16 cellular contexts compared by ENCODE assay signal in genomic region chr2:241673797-241674725, GRCh38. TPM values are rescaled to one million over a fixed set of nuclear protein-coding genes. Genes with fewer than 3 reads are reported as not detected.
DNase-seq lines count a peak whose midpoint lies in the region; ATAC-seq and TF ChIP-seq lines count a peak whose summit lies in the region.
"Had no signal": no experiment of that assay in that cellular context is flagged by ENCODE, and none has a peak within 500 bp of the region (broad histone marks: within the 10 kb centered on the region; RNA-seq: fewer than 3 reads in every experiment).

No MANE protein-coding gene starts in this region.

- H3K14ac ChIP-seq in H9 (ENCODE audit: insufficient read depth, low read length): no peak overlapping the region
- H3K14ac ChIP-seq in mesenchymal stem cell (ENCODE audit: low read length in 2 of 2): no peak overlapping the region

- H2BK12ac ChIP-seq in H9 (ENCODE audit: insufficient read length, low read depth, low read length) (no peak overlapping the region), mesenchymal stem cell (ENCODE audit: low read length in 2 of 2) (no peak overlapping the region)

- DNase-seq in CD14-positive monocyte (ENCODE audit: low spot score): no peak
- peak; percentile 62 for DNase-seq in H9
- no peak for DNase-seq in activated naive CD8-positive, alpha-beta T cell treated with anti-CD3 and anti-CD28 coated beads, Interleukin-2, amount 10 ng/mL, durations not matched to agents 7 days and 5 days
- DNase-seq in mesenchymal stem cell: no peak
- DNase-seq in aorta: no peak
- no peak for DNase-seq in Karpas-422
- DNase-seq in stimulated activated CD4-positive, alpha-beta T cell treated with anti-CD3 and anti-CD28 coated beads, Interleukin-2, amount 100 ng/mL, for 24 hours: no peak
- DNase-seq in NCI-H2029 (lab: John Stamatoyannopoulos, UW): no peak
- DNase-seq: cortex of kidney, DMS79, glutamatergic neuron, NCI-H2227 treated with DMSO at 0.1 percent for 48 hours, spleen had no signal

- H2BK120ac ChIP-seq in H9 (ENCODE audit: low read depth, low read length, poor library complexity, severe bottlenecking) (no peak overlapping the region), mesenchymal stem cell (ENCODE audit: low read depth, low read length) (no peak overlapping the region)

- H2BK5ac ChIP-seq in H9 (ENCODE audit: insufficient read length, low read length): no peak overlapping the region
- no peak overlapping the region for H2BK5ac ChIP-seq in mesenchymal stem cell (ENCODE audit: low read depth, low read length, poor library complexity, severe bottlenecking)

- intact Hi-C loops in CD14-positive monocyte (cut with micrococcal nuclease) (no loop called here), aorta (cut with DNase I) (no loop called here)

- H2AK5ac ChIP-seq in H9 (ENCODE audit: insufficient read length, low read length): no peak overlapping the region
- H2AK5ac ChIP-seq in mesenchymal stem cell (ENCODE audit: low read length, severe bottlenecking): no peak overlapping the region

- H3K23ac ChIP-seq in H9 (ENCODE audit: insufficient read length, low read depth, low read length) (no peak overlapping the region), mesenchymal stem cell (ENCODE audit: low read length in 2 of 2) (no peak overlapping the region)

- TF ChIP-seq CTCF in CD14-positive monocyte (IDR thresholded peaks at IDR 0.05): no peak
- TF ChIP-seq CTCF in H9 (conservative IDR thresholded peaks at IDR 0.05): peak; percentile 41; the same call in 2 of the 3 replicates

- H3K27ac Mint-ChIP-seq in CD14-positive monocyte (peak overlapping the region in 5 of 7 donors; percentile 12 to 79 (median 68)), H9 (peak overlapping the region in 2 of 3 experiments; percentile 86 to 89; a peak in 4 of 7 replicates)
- H3K27ac Mint-ChIP-seq in activated naive CD8-positive, alpha-beta T cell treated with anti-CD3 and anti-CD28 coated beads, Interleukin-2, amount 10 ng/mL, durations not matched to agents 7 days and 5 days: peak overlapping the region; percentile 66
- H3K27ac Mint-ChIP-seq: mesothelial cell of epicardium had no signal

- H3K27ac ChIP-seq in H9 (ENCODE audit: insufficient read length, low read depth, low read length) (no peak overlapping the region), mesenchymal stem cell (ENCODE audit: low read length, poor library complexity, severe bottlenecking) (peak overlapping the region; percentile 19), aorta (ENCODE audit: low read depth in 1 of 2, low read length in 2 of 2) (no peak overlapping the region), Karpas-422 (ENCODE audit: low read length) (no peak overlapping the region)
- H3K27ac ChIP-seq: spleen had no signal

- no peak overlapping the region for H2AFZ ChIP-seq in H9 (ENCODE audit: low read length)
- H2AFZ ChIP-seq in mesenchymal stem cell (ENCODE audit: low read depth, low read length): no peak overlapping the region
- H2AFZ ChIP-seq in Karpas-422 (ENCODE audit: low read length): no peak overlapping the region

- no peak overlapping the region for H3K4me3 ChIP-seq in mesenchymal stem cell (ENCODE audit: insufficient read depth in 1 of 2, low read depth in 1 of 2, low read length in 2 of 2)
- H3K4me3 ChIP-seq in aorta (ENCODE audit: low read length in 2 of 2): no peak overlapping the region
- no peak overlapping the region for H3K4me3 ChIP-seq in Karpas-422 (ENCODE audit: low read length)
- H3K4me3 ChIP-seq: spleen had no signal

- H3K4me2 ChIP-seq in H9 (ENCODE audit: insufficient read depth, insufficient read length, low read length) (no peak overlapping the region), mesenchymal stem cell (ENCODE audit: low read length, poor library complexity, severe bottlenecking) (no peak overlapping the region), Karpas-422 (ENCODE audit: low read depth, low read length, poor library complexity, severe bottlenecking) (no peak overlapping the region)

- peak; percentile 15 for ATAC-seq in activated naive CD8-positive, alpha-beta T cell treated with anti-CD3 and anti-CD28 coated beads, Interleukin-2, amount 10 ng/mL, durations not matched to agents 7 days and 5 days (ENCODE audit: low read depth)
- no peak for ATAC-seq in aorta (ENCODE audit: low FRiP score)

- H2BK15ac ChIP-seq in H9 (ENCODE audit: low read depth, low read length): no peak overlapping the region
- H2BK15ac ChIP-seq in mesenchymal stem cell (ENCODE audit: low read depth, poor library complexity, severe bottlenecking): no peak overlapping the region

- peaks cover 62 to 86% of the 10 kb centered on the region in 2 donors for H3K36me3 Mint-ChIP-seq in CD14-positive monocyte
- peaks cover 5 to 81% (median 61%) of the 10 kb centered on the region in 3 experiments; a peak in 6 of 7 replicates for H3K36me3 Mint-ChIP-seq in H9 (ENCODE audit: insufficient read depth in 1 of 3, low read depth in 3 of 3)
- H3K36me3 Mint-ChIP-seq in activated naive CD8-positive, alpha-beta T cell treated with anti-CD3 and anti-CD28 coated beads, Interleukin-2, amount 10 ng/mL, durations not matched to agents 7 days and 5 days: no peaks in the 10 kb centered on the region

- H3K79me1 ChIP-seq in H9 (ENCODE audit: insufficient read depth, low read depth, low read length, poor library complexity, severe bottlenecking) (no peaks in the 10 kb centered on the region), mesenchymal stem cell (replicated peaks; ENCODE audit: low read length, poor library complexity, severe bottlenecking) (peaks cover 38% of the 10 kb centered on the region)

- H3K56ac ChIP-seq in H9 (ENCODE audit: insufficient read length, low read depth, low read length): no peak overlapping the region

- no peaks in the 10 kb centered on the region for H4K20me1 ChIP-seq in H9 (ENCODE audit: control insufficient read depth, insufficient read depth, insufficient read length)
- H4K20me1 ChIP-seq in Karpas-422 (ENCODE audit: insufficient read depth, low read depth, low read length): 0 out of 2 replicates have a peak, but pooled peaks cover 2% of the 10 kb centered on the region

- H3K27me3 Mint-ChIP-seq in CD14-positive monocyte (ENCODE audit: low read depth in 3 of 3): peaks cover 0 to 2% (median 0%) of the 10 kb centered on the region in 3 donors
- H3K27me3 Mint-ChIP-seq in H9 (ENCODE audit: low read depth): no peaks in the 10 kb centered on the region
- no peaks in the 10 kb centered on the region for H3K27me3 Mint-ChIP-seq in activated naive CD8-positive, alpha-beta T cell treated with anti-CD3 and anti-CD28 coated beads, Interleukin-2, amount 10 ng/mL, durations not matched to agents 7 days and 5 days
- H3K27me3 Mint-ChIP-seq: IgD-negative memory B cell had no signal

- WGBS in H9 (ENCODE audit: extremely low coverage, insufficient read length, low lambda C conversion rate): no CpG with 5 or more reads among the region's 21 CpGs
- WGBS in mesenchymal stem cell: 93% methylated on average over 20 of the region's 21 CpGs
- WGBS in aorta, 2 donors: 46 to 52% methylated on average over 21 of the region's 21 CpGs

- no peaks in the 10 kb centered on the region for H3K9me2 ChIP-seq in Karpas-422 (replicated peaks; ENCODE audit: insufficient read depth, low read length)

- POLR2A ChIA-PET in activated naive CD8-positive, alpha-beta T cell treated with anti-CD3 and anti-CD28 coated beads, Interleukin-2, amount 10 ng/mL, durations not matched to agents 7 days and 5 days (lab: Charles Lee): no interaction called here

- H2BK20ac ChIP-seq in H9 (ENCODE audit: low read depth, low read length, poor library complexity, severe bottlenecking): no peak overlapping the region

- H3K4me1 Mint-ChIP-seq in CD14-positive monocyte: no peaks in the 10 kb centered on the region
- peaks cover 0 to 2% of the 10 kb centered on the region in 2 experiments; a peak in 2 of 4 replicates for H3K4me1 Mint-ChIP-seq in H9
- peaks cover 6% of the 10 kb centered on the region for H3K4me1 Mint-ChIP-seq in activated naive CD8-positive, alpha-beta T cell treated with anti-CD3 and anti-CD28 coated beads, Interleukin-2, amount 10 ng/mL, durations not matched to agents 7 days and 5 days
- H3K4me1 Mint-ChIP-seq: IgD-negative memory B cell, mesothelial cell of epicardium had no signal

- peaks cover 92 to 94% of the 10 kb centered on the region in 2 experiments for H3K36me3 ChIP-seq in mesenchymal stem cell (ENCODE audit: control insufficient read depth in 1 of 2, insufficient read depth in 2 of 2, low read depth in 1 of 2, low read length in 2 of 2)
- H3K36me3 ChIP-seq in aorta (ENCODE audit: control insufficient read depth in 1 of 2, insufficient read depth in 2 of 2, low read length in 1 of 2): peaks cover 0 to 1% of the 10 kb centered on the region in 2 donors
- H3K36me3 ChIP-seq in Karpas-422 (ENCODE audit: insufficient read depth, low read length): 0 out of 2 replicates have a peak, but pooled peaks cover 3% of the 10 kb centered on the region

- H4K91ac ChIP-seq in H9 (ENCODE audit: insufficient read length, low read depth, low read length): no peak overlapping the region
- no peak overlapping the region for H4K91ac ChIP-seq in mesenchymal stem cell (ENCODE audit: low read length)

- no peak overlapping the region for H4K8ac ChIP-seq in H9 (replicated peaks; ENCODE audit: insufficient read length, low read depth, low read length)
- peak overlapping the region; percentile 27 for H4K8ac ChIP-seq in mesenchymal stem cell (ENCODE audit: low read length)

- H3K4ac ChIP-seq in H9 (ENCODE audit: low read depth, low read length): no peak overlapping the region
- H3K4ac ChIP-seq in mesenchymal stem cell (ENCODE audit: low read depth in 1 of 2, low read length in 2 of 2): no peak overlapping the region

- H3K9ac ChIP-seq in H9 (ENCODE audit: extremely low read depth, insufficient read length, low read length) (no peak overlapping the region), mesenchymal stem cell (ENCODE audit: low read length) (no peak overlapping the region), Karpas-422 (ENCODE audit: low read length) (no peak overlapping the region)

- H3K4me3 Mint-ChIP-seq in CD14-positive monocyte: no peak overlapping the region
- peak overlapping the region in 1 of 2 experiments; percentile 17; a peak in 1 of 5 replicates for H3K4me3 Mint-ChIP-seq in H9
- no peak overlapping the region for H3K4me3 Mint-ChIP-seq in activated naive CD8-positive, alpha-beta T cell treated with anti-CD3 and anti-CD28 coated beads, Interleukin-2, amount 10 ng/mL, durations not matched to agents 7 days and 5 days
- H3K4me3 Mint-ChIP-seq: mesothelial cell of epicardium; T-helper 1 cell treated with Interleukin-12 subunit alpha and Interleukin-12 subunit beta and Interleukin-4 antibody, amounts not matched to agents 30 μg/mL and 1 μg/mL, for 36 hours had no signal

- H3T11ph ChIP-seq in H9 (ENCODE audit: low read length): no peak overlapping the region

- H3K18ac ChIP-seq in H9 (ENCODE audit: insufficient read length, low read depth, low read length) (no peak overlapping the region), mesenchymal stem cell (ENCODE audit: low read depth in 1 of 2, low read length in 2 of 2) (no peak overlapping the region)

- H4K5ac ChIP-seq in H9 (ENCODE audit: insufficient read length, low read depth, low read length): no peak overlapping the region

- H3K79me2 ChIP-seq in H9 (ENCODE audit: insufficient read depth, low read length): no peaks in the 10 kb centered on the region
- no peaks in the 10 kb centered on the region for H3K79me2 ChIP-seq in Karpas-422 (ENCODE audit: low read length)

- H3K23me2 ChIP-seq in H9 (ENCODE audit: insufficient read length, low read depth, low read length, poor library complexity, severe bottlenecking): no peaks in the 10 kb centered on the region

- H3K9me3 Mint-ChIP-seq in CD14-positive monocyte: no peaks in the 10 kb centered on the region
- H3K9me3 Mint-ChIP-seq in H9: no peaks in the 10 kb centered on the region
- no peaks in the 10 kb centered on the region for H3K9me3 Mint-ChIP-seq in activated naive CD8-positive, alpha-beta T cell treated with anti-CD3 and anti-CD28 coated beads, Interleukin-2, amount 10 ng/mL, durations not matched to agents 7 days and 5 days
- H3K9me3 Mint-ChIP-seq: IgD-negative memory B cell; mesothelial cell of epicardium; T-helper 1 cell treated with Interleukin-12 subunit alpha and Interleukin-12 subunit beta and Interleukin-4 antibody, amounts not matched to agents 30 μg/mL and 1 μg/mL, for 36 hours had no signal

- H3K9me3 ChIP-seq in H9 (ENCODE audit: control insufficient read depth, low read depth, low read length) (no peaks in the 10 kb centered on the region), mesenchymal stem cell (ENCODE audit: control insufficient read depth, low read length) (no peaks in the 10 kb centered on the region), aorta (ENCODE audit: control insufficient read depth, low read length) (no peaks in the 10 kb centered on the region), Karpas-422 (ENCODE audit: low read length) (no peaks in the 10 kb centered on the region)
- H3K9me3 ChIP-seq: spleen had no signal

- no peaks in the 10 kb centered on the region for H3K4me1 ChIP-seq in H9 (ENCODE audit: insufficient read depth, low read length)
- peaks cover 16% of the 10 kb centered on the region for H3K4me1 ChIP-seq in mesenchymal stem cell (ENCODE audit: control insufficient read depth, insufficient read depth, low read depth, low read length)
- H3K4me1 ChIP-seq in aorta (ENCODE audit: control insufficient read depth in 1 of 2, insufficient read depth in 2 of 2, low read length in 2 of 2): no peaks in the 10 kb centered on the region
- H3K4me1 ChIP-seq in Karpas-422 (ENCODE audit: low read length): no peaks in the 10 kb centered on the region
- H3K4me1 ChIP-seq: spleen had no signal

- H3K27me3 ChIP-seq in H9 (ENCODE audit: insufficient read depth, low read length) (no peaks in the 10 kb centered on the region), mesenchymal stem cell (ENCODE audit: control insufficient read depth in 1 of 2, insufficient read depth in 1 of 2, low read length in 2 of 2) (no peaks in the 10 kb centered on the region), aorta (ENCODE audit: control insufficient read depth in 1 of 2, insufficient read depth in 2 of 2, low read length in 1 of 2) (no peaks in the 10 kb centered on the region), Karpas-422 (ENCODE audit: low read length) (no peaks in the 10 kb centered on the region)
- H3K27me3 ChIP-seq: spleen had no signal

RNA-seq across cellular contexts. Expression of gene DTYMK, which starts 12.6 kb away (rescaled TPM):
- 10 to 100 TPM; 18.7 to 23.5 TPM for polyA plus RNA-seq in CD14-positive monocyte
- 75.6 and 76.0 TPM in 2 replicates for total RNA-seq in H9 (2021)
- total RNA-seq in activated naive CD8-positive, alpha-beta T cell treated with anti-CD3 and anti-CD28 coated beads, Interleukin-2, amount 10 ng/mL, durations not matched to agents 7 days and 5 days: 10 to 100 TPM; 56.5 to 67.9 TPM
- polyA plus RNA-seq in mesenchymal stem cell (2013, experiment 1 of 2): 20.3 TPM
- polyA plus RNA-seq in mesenchymal stem cell (2013, experiment 2 of 2): 20.5 TPM
- total RNA-seq in aorta: 10 to 100 TPM in 1 of 2 donors, 1 to 10 TPM in 1; 8.4 to 18.5 TPM
- 10 to 100 TPM in 1 of 2 donors, 1 to 10 TPM in 1; 9.4 to 14.3 TPM for polyA plus RNA-seq in aorta
- total RNA-seq in Karpas-422 (2014; rRNA removed; shearing (Covaris generic); ENCODE audit: low replicate concordance): 29.1 and 32.0 TPM in 2 replicates

RNA-seq across cellular contexts. Expression of gene ING5, which starts 27.8 kb away (rescaled TPM):
- polyA plus RNA-seq in CD14-positive monocyte: 1 to 10 TPM; 6.5 to 6.6 TPM
- total RNA-seq in H9 (2021): 60.4 and 66.0 TPM in 2 replicates
- total RNA-seq in activated naive CD8-positive, alpha-beta T cell treated with anti-CD3 and anti-CD28 coated beads, Interleukin-2, amount 10 ng/mL, durations not matched to agents 7 days and 5 days: 10 to 100 TPM; 52.1 to 54.3 TPM
- polyA plus RNA-seq in mesenchymal stem cell (2013, experiment 1 of 2): 11.3 TPM
- 11.4 TPM for polyA plus RNA-seq in mesenchymal stem cell (2013, experiment 2 of 2)
- total RNA-seq in aorta: 10 to 100 TPM; 30.7 to 31.7 TPM
- polyA plus RNA-seq in aorta: 10 to 100 TPM; 11.9 to 51.7 TPM
- 34.4 and 46.8 TPM in 2 replicates for total RNA-seq in Karpas-422 (2014; rRNA removed; shearing (Covaris generic); ENCODE audit: low replicate concordance)

RNA-seq across cellular contexts. Expression of gene ATG4B, which starts 36.6 kb away (rescaled TPM):
- polyA plus RNA-seq in CD14-positive monocyte (10 to 100 TPM; 54.5 to 58.9 TPM), aorta (10 to 100 TPM; 30.4 to 77.3 TPM)
- total RNA-seq in H9 (2021) (105 and 110 TPM in 2 replicates), aorta (10 to 100 TPM; 71.3 to 85.4 TPM)
- 100 to 1,000 TPM in 1 of 2 experiments, 10 to 100 TPM in 1; 91.1 to 101 TPM for total RNA-seq in activated naive CD8-positive, alpha-beta T cell treated with anti-CD3 and anti-CD28 coated beads, Interleukin-2, amount 10 ng/mL, durations not matched to agents 7 days and 5 days
- 50.1 TPM for polyA plus RNA-seq in mesenchymal stem cell (2013, experiment 1 of 2)
- polyA plus RNA-seq in mesenchymal stem cell (2013, experiment 2 of 2): 44.5 TPM
- total RNA-seq in Karpas-422 (2014; rRNA removed; shearing (Covaris generic); ENCODE audit: low replicate concordance): 63.9 and 66.6 TPM in 2 replicates

RNA-seq across cellular contexts. Expression of gene THAP4, which starts 37.1 kb away (rescaled TPM):
- polyA plus RNA-seq in CD14-positive monocyte: 10 to 100 TPM; 15.1 to 16.3 TPM
- 70.6 and 71.4 TPM in 2 replicates for total RNA-seq in H9 (2021)
- total RNA-seq in activated naive CD8-positive, alpha-beta T cell treated with anti-CD3 and anti-CD28 coated beads, Interleukin-2, amount 10 ng/mL, durations not matched to agents 7 days and 5 days: 10 to 100 TPM; 35.0 to 35.5 TPM
- polyA plus RNA-seq in mesenchymal stem cell (2013, experiment 1 of 2): 43.7 TPM
- polyA plus RNA-seq in mesenchymal stem cell (2013, experiment 2 of 2): 43.3 TPM
- 10 to 100 TPM; 29.2 to 31.9 TPM for total RNA-seq in aorta
- polyA plus RNA-seq in aorta: 10 to 100 TPM; 24.3 to 41.5 TPM
- total RNA-seq in Karpas-422 (2014; rRNA removed; shearing (Covaris generic); ENCODE audit: low replicate concordance): 45.4 and 107 TPM in 2 replicates
